8 cellular contexts compared by ENCODE assay signal in the genomic region with DNA sequence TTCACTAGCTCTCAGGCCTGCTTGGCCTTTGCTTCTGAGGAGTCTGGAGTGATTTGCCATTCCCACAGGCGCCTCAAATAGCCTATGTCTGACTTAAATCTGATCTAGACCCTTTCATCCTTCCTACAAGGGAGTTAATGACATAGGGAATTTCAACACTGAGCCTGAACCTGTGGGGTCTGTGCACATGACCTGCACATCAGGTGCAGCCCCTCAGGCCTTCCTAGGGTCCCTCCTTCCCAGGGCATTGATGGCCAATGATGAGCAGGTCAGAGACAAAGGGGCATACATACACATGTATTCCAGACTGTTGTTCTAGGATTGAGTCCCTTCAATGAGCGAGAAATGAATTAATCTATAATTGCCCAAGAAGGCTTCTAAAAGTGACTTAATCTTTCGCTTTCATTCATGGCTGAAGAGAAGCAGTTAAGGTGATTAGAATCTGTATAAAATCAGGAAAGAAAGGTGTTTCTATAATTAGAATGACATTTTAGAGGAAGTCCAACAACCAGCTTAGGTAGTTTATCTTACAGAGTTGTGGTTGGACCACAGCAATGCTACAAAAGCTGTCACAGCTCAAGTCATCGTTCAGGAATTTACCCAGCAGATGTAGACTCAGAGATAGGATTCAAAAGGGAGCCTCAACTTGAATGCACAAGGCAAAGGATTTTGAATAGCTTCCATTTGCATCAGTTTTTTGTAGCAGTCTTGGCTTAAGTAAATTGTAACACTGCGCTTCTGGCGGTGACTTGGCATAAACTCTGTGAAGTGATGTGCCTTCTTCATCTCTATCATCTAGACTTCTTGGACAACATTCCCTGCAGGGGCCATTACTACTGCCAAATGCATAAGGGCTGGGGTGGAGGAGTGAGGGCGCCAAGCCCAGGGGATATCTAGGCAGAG. TPM values are rescaled to one million over a fixed set of nuclear protein-coding genes. Genes with fewer than 3 reads are reported as not detected.
DNase-seq lines count a peak whose midpoint lies in the region; ATAC-seq and TF ChIP-seq lines count a peak whose summit lies in the region.

No MANE protein-coding gene starts in this region.

- TF ChIP-seq CTCF in epithelial cell of proximal tubule (conservative IDR thresholded peaks at IDR 0.05; ENCODE audit: low read depth, low read length) (no peak), progenitor cell of endocrine pancreas (IDR thresholded peaks at IDR 0.05; ENCODE audit: unreplicated experiment) (no peak)

- peaks cover 21% of the 10 kb centered on the region for H3K27me3 Mint-ChIP-seq in progenitor cell of endocrine pancreas

- ATAC-seq in HG03108 (IDR thresholded peaks at IDR 0.05; ENCODE audit: unreplicated experiment) = peak; percentile 30

- peak overlapping the region; percentile 62 for H3K27ac Mint-ChIP-seq in progenitor cell of endocrine pancreas

- H3K36me3 Mint-ChIP-seq in progenitor cell of endocrine pancreas (ENCODE audit: insufficient read depth) = no peaks in the 10 kb centered on the region

- H3K9me3 Mint-ChIP-seq in progenitor cell of endocrine pancreas (ENCODE audit: low read depth) = no peaks in the 10 kb centered on the region

- peaks cover 1% of the 10 kb centered on the region for H3K4me1 Mint-ChIP-seq in progenitor cell of endocrine pancreas (ENCODE audit: low read depth)

- H3K4me3 ChIP-seq in epithelial cell of proximal tubule (ENCODE audit: low read depth, low read length) = no peak overlapping the region

- H3K4me3 Mint-ChIP-seq in progenitor cell of endocrine pancreas (ENCODE audit: low read depth) = no peak overlapping the region

- DNase-seq in activated naive CD4-positive, alpha-beta T cell treated with Interleukin-2 at 50 U/mL for 16 hours = peak; percentile 16
- DNase-seq in activated naive CD4-positive, alpha-beta T cell (lab: John Stamatoyannopoulos, UW) = no peak
- peak; percentile 49 to 78 for DNase-seq in SW 1271 (lab: John Stamatoyannopoulos, UW)
- peak; percentile 69 for DNase-seq in epithelial cell of proximal tubule (ENCODE audit: low read depth)
- no peak for DNase-seq in progenitor cell of endocrine pancreas (ENCODE audit: low spot score, unreplicated experiment)
- DNase-seq in NCI-H69 (lab: John Stamatoyannopoulos, UW) = no peak
- no peak for DNase-seq in COLO668 (lab: John Stamatoyannopoulos, UW; ENCODE audit: unreplicated experiment)

RNA-seq across cellular contexts. Expression of a gene that starts 27.0 kb away (rescaled TPM):
- total RNA-seq in epithelial cell of proximal tubule = 17.1 and 20.3 TPM in 2 replicates
- 34.3 and 34.7 TPM in 2 replicates for total RNA-seq in progenitor cell of endocrine pancreas

Comparison
In these comparisons a context has a peak if more than half of its experiments do, and no peak if none do; other contexts are left out.
1. DNase-seq: peak in activated naive CD4-positive, alpha-beta T cell treated with Interleukin-2 at 50 U/mL for 16 hours (single experiment), SW 1271 (2 of 2) and epithelial cell of proximal tubule (single experiment); none in activated naive CD4-positive, alpha-beta T cell (0 of 4), progenitor cell of endocrine pancreas (single experiment), NCI-H69 (single experiment) and COLO668 (single experiment).